ENCODE assay signal across 35 cellular contexts in the genomic region with DNA sequence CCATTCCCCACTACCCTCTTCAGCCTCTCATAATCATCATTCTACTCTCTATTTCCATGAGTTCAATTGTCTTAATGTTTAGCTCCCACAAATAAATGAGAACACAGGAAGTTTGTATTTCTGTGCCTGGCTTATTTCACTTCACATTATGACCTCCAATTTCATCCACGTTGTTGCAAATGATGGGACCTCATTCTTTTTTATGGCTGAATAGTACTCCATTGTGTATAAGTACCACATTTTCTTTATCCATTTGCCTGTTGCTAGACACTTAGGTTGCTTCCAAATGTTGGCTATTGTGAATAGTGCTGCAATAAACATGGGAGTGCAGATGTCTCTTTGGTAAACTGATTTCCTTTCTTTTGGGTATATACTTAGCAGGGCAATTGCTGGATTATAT.
"Had no signal": no experiment of that assay in that cellular context is flagged by ENCODE, and none has a peak within 500 bp of the region (broad histone marks: within the 10 kb centered on the region; RNA-seq: fewer than 3 reads in every experiment).

No MANE protein-coding gene starts in this region.

- H3K4me3 ChIP-seq: MG63 had no signal

- DNase-seq: Karpas-422, Kasumi-1, MG63, MM.1S, MV-4-11, NCI-H1048, NCI-H1092, NCI-H1092 treated with DMSO at 0.1 percent for 48 hours, NCI-H1105, NCI-H1105 treated with DMSO at 0.1 percent for 48 hours, NCI-H1417, NCI-H1417 treated with DMSO at 0.1 percent for 48 hours, NCI-H1436, NCI-H1436 treated with DMSO at 0.1 percent for 48 hours, NCI-H146, NCI-H1694, NCI-H1694 treated with DMSO at 0.1 percent for 48 hours, NCI-H187, NCI-H187 treated with DMSO at 0.1 percent for 48 hours, NCI-H1930, NCI-H2029, NCI-H2029 treated with DMSO at 0.1 percent for 48 hours, NCI-H2081, NCI-H2081 treated with DMSO at 0.1 percent for 48 hours, NCI-H2107, NCI-H2171, NCI-H2171 treated with DMSO at 0.1 percent for 48 hours, NCI-H2227 treated with DMSO at 0.1 percent for 48 hours, NCI-H226, NCI-H345, NCI-H446, NCI-H446 treated with DMSO at 0.1 percent for 48 hours, NCI-H510A, NCI-H510A treated with DMSO at 0.1 percent for 48 hours had no signal

- H3K4me2 ChIP-seq: KMS-11 had no signal

- H3K27ac ChIP-seq: KMS-11 had no signal

- H3K36me3 ChIP-seq: MG63 had no signal

- H3K9ac ChIP-seq: KMS-11 had no signal
